In genomic region chrX:154097597-154098541, GRCh38 we compare ENCODE assay signal across 8 cellular contexts. TPM values are rescaled to one million over a fixed set of nuclear protein-coding genes. Genes with fewer than 3 reads are reported as not detected.
DNase-seq lines count a peak whose midpoint lies in the region; ATAC-seq and TF ChIP-seq lines count a peak whose summit lies in the region.

TSS of gene MECP2 (minus strand) at chrX:154097717.

- DNase-seq in GM04504 (ENCODE audit: low read depth) (peak; percentile 77), NCI-H1092 (lab: John Stamatoyannopoulos, UW) (peak; percentile 95), SKM-1 (lab: John Stamatoyannopoulos, UW; ENCODE audit: unreplicated experiment) (peak; percentile 70), glomerular visceral epithelial cell (ENCODE audit: extremely low spot score) (peak; percentile 92), omental fat pad (ENCODE audit: low spot score) (peak; percentile 54)
- peak; percentile 87 to 92 for DNase-seq in activated naive CD4-positive, alpha-beta T cell treated with anti-CD3 and anti-CD28 coated beads, Interleukin-2, amount 50 U/mL, for 72 hours (ENCODE audit: low spot score in 2 of 2)

- no peaks in the 10 kb centered on the region for H3K9me3 Mint-ChIP-seq in activated naive CD4-positive, alpha-beta T cell treated with anti-CD3 and anti-CD28 coated beads, Interleukin-2, amount 50 U/mL, for 72 hours

- no peak for TF ChIP-seq CTCF in omental fat pad (IDR thresholded peaks at IDR 0.05)

- peaks cover 8% of the 10 kb centered on the region in 2 donors for H3K36me3 Mint-ChIP-seq in activated naive CD4-positive, alpha-beta T cell treated with anti-CD3 and anti-CD28 coated beads, Interleukin-2, amount 50 U/mL, for 72 hours

- H3K27ac ChIP-seq in temporal lobe (ENCODE audit: low read depth, low read length) = peak within 1 kb of the TSS; percentile 88

- peak; percentile 83 for ATAC-seq in HG02588 (IDR thresholded peaks at IDR 0.05; ENCODE audit: unreplicated experiment)
- ATAC-seq in activated naive CD4-positive, alpha-beta T cell treated with anti-CD3 and anti-CD28 coated beads, Interleukin-2, amount 50 U/mL, for 72 hours = peak; percentile 85 to 93
- peak; percentile 96 for ATAC-seq in omental fat pad (ENCODE audit: low FRiP score)

- H3K27ac Mint-ChIP-seq in activated naive CD4-positive, alpha-beta T cell treated with anti-CD3 and anti-CD28 coated beads, Interleukin-2, amount 50 U/mL, for 72 hours = peak within 1 kb of the TSS; percentile 97 to 99

RNA-seq across cellular contexts. Expression of gene MECP2, which starts in this region (rescaled TPM):
- 10 to 100 TPM; 61.0 to 84.9 TPM for total RNA-seq in activated naive CD4-positive, alpha-beta T cell treated with anti-CD3 and anti-CD28 coated beads, Interleukin-2, amount 50 U/mL, for 72 hours
- total RNA-seq in omental fat pad = 10 to 100 TPM; 48.8 to 66.7 (median 56.0) TPM
- 28.8 TPM for total RNA-seq in temporal lobe

Comparison
In these comparisons a context has a peak if more than half of its experiments do, and no peak if none do; other contexts are left out.
1. Peak in every context shown above with its lines: DNase-seq, ATAC-seq and H3K27ac ChIP-seq.